21 cellular contexts compared by ENCODE assay signal in the genomic region with DNA sequence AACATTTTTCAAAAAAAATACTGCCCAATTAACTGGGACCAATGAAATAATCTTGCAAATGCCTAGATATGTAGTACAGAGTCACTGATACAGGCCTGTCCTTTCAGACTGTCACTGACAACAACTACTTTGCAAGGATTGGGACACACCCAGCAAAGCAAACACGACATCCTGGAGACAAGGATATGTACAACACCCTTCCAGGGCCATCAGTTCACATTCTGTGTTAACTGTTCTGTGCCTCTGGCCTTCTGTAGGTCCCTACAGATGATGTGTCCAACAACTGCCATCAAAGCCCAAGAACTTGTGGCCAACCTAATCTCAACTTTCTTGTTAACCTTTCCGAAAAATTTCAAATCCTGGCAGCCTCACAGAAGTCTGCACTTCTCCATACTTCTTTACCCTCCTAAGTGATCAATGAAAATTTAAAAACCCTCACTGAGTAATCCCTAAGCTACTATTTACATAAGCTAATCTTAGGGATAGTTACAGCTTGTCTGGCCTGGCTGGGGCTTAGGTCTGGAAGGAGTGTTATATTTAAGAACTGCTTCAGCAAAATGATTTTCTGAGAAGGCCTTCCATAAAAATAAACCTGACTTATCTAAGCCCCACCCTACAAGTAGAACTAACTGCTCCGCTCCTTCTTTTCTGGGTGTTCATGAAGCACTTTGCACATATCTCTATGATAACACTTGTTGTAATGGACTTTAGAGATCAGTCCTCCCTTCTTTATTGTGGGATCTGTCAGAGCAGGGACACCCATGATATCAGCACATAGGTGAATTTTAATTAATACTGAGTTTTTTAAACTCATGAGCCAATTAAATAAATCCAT. TPM values are rescaled to one million over a fixed set of nuclear protein-coding genes. Genes with fewer than 3 reads are reported as not detected.
DNase-seq lines count a peak whose midpoint lies in the region; ATAC-seq and TF ChIP-seq lines count a peak whose summit lies in the region.
"Had no signal": no experiment of that assay in that cellular context is flagged by ENCODE, and none has a peak within 500 bp of the region (broad histone marks: within the 10 kb centered on the region; RNA-seq: fewer than 3 reads in every experiment).

No MANE protein-coding gene starts in this region.

- TF ChIP-seq CTCF in colonic mucosa (IDR thresholded peaks at IDR 0.05) (no peak), right lobe of liver (IDR thresholded peaks at IDR 0.05) (no peak)

- WGBS in right lobe of liver (ENCODE audit: insufficient coverage, low coverage, low lambda C conversion rate, missing lambda C conversion rate): 64% methylated on average over 3 of the region's 3 CpGs

- H3K9me3 ChIP-seq in colonic mucosa (no peaks in the 10 kb centered on the region), right lobe of liver (no peaks in the 10 kb centered on the region)
- H3K9me3 ChIP-seq: body of pancreas had no signal

- H3K27ac ChIP-seq in colonic mucosa (peak overlapping the region; percentile 52), right lobe of liver (no peak overlapping the region)
- H3K27ac ChIP-seq: body of pancreas had no signal

- peak in 3 of 4 donors; percentile 23 to 69 (median 49) for ATAC-seq in right lobe of liver
- no peak for ATAC-seq in HG03521 (IDR thresholded peaks at IDR 0.05; ENCODE audit: unreplicated experiment)
- no peak for ATAC-seq in HG02870 (IDR thresholded peaks at IDR 0.05; ENCODE audit: unreplicated experiment)
- no peak for ATAC-seq in GM18870 (IDR thresholded peaks at IDR 0.05; ENCODE audit: unreplicated experiment)
- no peak for ATAC-seq in HG02884 (IDR thresholded peaks at IDR 0.05; ENCODE audit: unreplicated experiment)
- ATAC-seq: activated CD8-positive, alpha-beta T cell treated with anti-CD3 and anti-CD28 coated beads, Interleukin-2, amount 10 ng/mL, durations not matched to agents 7 days and 5 days; activated T-cell treated with anti-CD3 and anti-CD28 coated beads, Interleukin-2, amount 50 U/mL, for 4 hours; body of pancreas; T-helper 17 cell; WTC11 had no signal

- no peak for TF ChIP-seq POLR2A in right lobe of liver (IDR thresholded peaks at IDR 0.05)

- peaks cover 4% of the 10 kb centered on the region for H3K4me1 ChIP-seq in colonic mucosa
- H3K4me1 ChIP-seq in right lobe of liver: peaks cover 0 to 3% (median 0%) of the 10 kb centered on the region in 4 donors

- intact Hi-C loops in colonic mucosa (cut with DNase I): no loop called here
- intact Hi-C loops in right lobe of liver (cut with DNase I): no loop called here

- H3K9ac ChIP-seq in colonic mucosa (ENCODE audit: low read depth in 2 of 2, low read length in 2 of 2): no peak overlapping the region

- H3K4me3 ChIP-seq in colonic mucosa (no peak overlapping the region), right lobe of liver (no peak overlapping the region)
- H3K4me3 ChIP-seq: body of pancreas had no signal

- H3K27me3 ChIP-seq in colonic mucosa: no peaks in the 10 kb centered on the region
- H3K27me3 ChIP-seq in right lobe of liver: no peaks in the 10 kb centered on the region
- H3K27me3 ChIP-seq: body of pancreas had no signal

- H3K36me3 ChIP-seq in colonic mucosa (no peaks in the 10 kb centered on the region), right lobe of liver (no peaks in the 10 kb centered on the region)

- DNase-seq in COR-L47 (lab: John Stamatoyannopoulos, UW) (peak; percentile 28), LoVo (ENCODE audit: low spot score) (peak; percentile 36), colonic mucosa (peak; percentile 83), right lobe of liver (no peak)
- DNase-seq: activated CD8-positive, alpha-beta T cell treated with anti-CD3 and anti-CD28 coated beads, Interleukin-2, amount 10 ng/mL, durations not matched to agents 7 days and 5 days; activated T-cell treated with anti-CD3 and anti-CD28 coated beads, Interleukin-2, amount 50 U/mL, for 4 hours; body of pancreas; CD8-positive, alpha-beta memory T cell; foreskin melanocyte; Kasumi-1; NCI-H1105 treated with DMSO at 0.1 percent for 48 hours; NCI-H446 treated with DMSO at 0.1 percent for 48 hours; nucleus accumbens; stimulated activated CD4-positive, alpha-beta T cell treated with anti-CD3 and anti-CD28 coated beads, Interleukin-2, amount 100 ng/mL, for 24 hours; T-helper 17 cell had no signal

RNA-seq across cellular contexts. Expression of a gene that starts 21.0 kb away (rescaled TPM):
- 10 to 100 TPM; 36.8 to 49.2 TPM for total RNA-seq in colonic mucosa
- total RNA-seq in right lobe of liver: 10 to 100 TPM; 21.5 to 35.9 (median 24.6) TPM
- total RNA-seq: activated CD8-positive, alpha-beta T cell treated with anti-CD3 and anti-CD28 coated beads, Interleukin-2, amount 10 ng/mL, durations not matched to agents 7 days and 5 days; CD8-positive, alpha-beta memory T cell; OCI-LY7; T-helper 17 cell had no signal

Comparison
In these comparisons a context has a peak if more than half of its experiments do, and no peak if none do; other contexts are left out.
1. DNase-seq: peak in COR-L47 (single experiment), LoVo (single experiment) and colonic mucosa (single experiment); none in right lobe of liver (0 of 3).
2. ATAC-seq: peak in right lobe of liver (3 of 4); none in HG03521 (single experiment), HG02870 (single experiment), GM18870 (single experiment) and HG02884 (single experiment).